15 cellular contexts compared by ENCODE assay signal in genomic region chr3:99413504-99413903, GRCh38.
A peak's percentile ranks its signal among the peaks of the same experiment; 100 is the strongest.
DNase-seq lines count a peak whose midpoint lies in the region; TF ChIP-seq lines count a peak whose summit lies in the region.
"Had no signal": no experiment of that assay in that cellular context is flagged by ENCODE, and none has a peak within 500 bp of the region (broad histone marks: within the 10 kb centered on the region; RNA-seq: fewer than 3 reads in every experiment).

No MANE protein-coding gene starts in this region.

- DNase-seq in AG04450 (ENCODE audit: low read depth, low spot score): peak; percentile 41
- peak; percentile 76 for DNase-seq in LHCN-M2 (ENCODE audit: low read depth)
- DNase-seq in chondrocyte (ENCODE audit: low spot score): no peak
- peak; percentile 45 for DNase-seq in kidney glomerular epithelial cell (lab: John Stamatoyannopoulos, UW)
- DNase-seq in transverse colon: no peak
- no peak for DNase-seq in Kasumi-1 (lab: John Stamatoyannopoulos, UW)
- no peak for DNase-seq in DMS 273 treated with DMSO at 0.1 percent for 48 hours (lab: John Stamatoyannopoulos, UW)
- DNase-seq in activated CD4-positive, CD25-positive, alpha-beta regulatory T cell (lab: John Stamatoyannopoulos, UW): no peak
- DNase-seq: activated CD8-positive, alpha-beta T cell treated with anti-CD3 and anti-CD28 coated beads for 36 hours; AML-193; central memory CD4-positive, alpha-beta T cell; MM.1S; SHP77 treated with DMSO at 0.1 percent for 48 hours; substantia nigra had no signal

- no peaks in the 10 kb centered on the region for H3K4me1 ChIP-seq in transverse colon
- H3K4me1 ChIP-seq: parathyroid adenoma had no signal

- CTCF ChIA-PET in AG04450 (lab: Charles Lee): interaction anchor here (0.6 kb wide), 1 partner anchor 294 kb away, joined by 3 read pairs; no protein-coding TSS in a partner anchor

- peak overlapping the region; percentile 16 for H3K4me3 Mint-ChIP-seq in chondrocyte (ENCODE audit: unreplicated experiment)
- H3K4me3 Mint-ChIP-seq: activated CD8-positive, alpha-beta T cell treated with anti-CD3 and anti-CD28 coated beads for 36 hours had no signal

- intact Hi-C loops in transverse colon (cut with DNase I; ENCODE audit: low total_unique reads): no loop called here

- in situ Hi-C loops in transverse colon (cut with MboI; ENCODE audit: low pct_ligation_motif_present in 1 of 4, low pct_unique_long_range_greater_than_20kb in 1 of 4, low sequenced_read_pairs in 3 of 4): no loop called here

- H3K27ac Mint-ChIP-seq in chondrocyte (ENCODE audit: unreplicated experiment): peak overlapping the region; percentile 89
- H3K27ac Mint-ChIP-seq: activated CD8-positive, alpha-beta T cell treated with anti-CD3 and anti-CD28 coated beads for 36 hours had no signal

- no peak for TF ChIP-seq EP300 in transverse colon (IDR thresholded peaks at IDR 0.05; ENCODE audit: low read depth)

- 40 to 75% methylated on average over 1 of the region's 1 CpG for WGBS in transverse colon (ENCODE audit: low coverage in 1 of 2), 2 donors

- H3K4me3 ChIP-seq in AG04450 (ENCODE audit: low read depth, low read length) (no peak overlapping the region), transverse colon (no peak overlapping the region)

- peaks cover 8% of the 10 kb centered on the region for H3K9me3 Mint-ChIP-seq in chondrocyte (ENCODE audit: low read depth)
- H3K9me3 Mint-ChIP-seq: activated CD8-positive, alpha-beta T cell treated with anti-CD3 and anti-CD28 coated beads for 36 hours had no signal

- H3K36me3 ChIP-seq in transverse colon: no peaks in the 10 kb centered on the region

- no peaks in the 10 kb centered on the region for H3K9me3 ChIP-seq in AG04450 (ENCODE audit: control insufficient read depth, insufficient read depth, low read length)
- no peaks in the 10 kb centered on the region for H3K9me3 ChIP-seq in transverse colon

- TF ChIP-seq POLR2A in transverse colon (IDR thresholded peaks at IDR 0.05): no peak

- H3K36me3 Mint-ChIP-seq in chondrocyte (ENCODE audit: low read depth): peaks cover 12% of the 10 kb centered on the region

- H3K27ac ChIP-seq in AG04450 (ENCODE audit: low read depth, low read length) (no peak overlapping the region), transverse colon (no peak overlapping the region)
- H3K27ac ChIP-seq: parathyroid adenoma had no signal

- H3K27me3 Mint-ChIP-seq in chondrocyte (ENCODE audit: low read depth): no peaks in the 10 kb centered on the region
- H3K27me3 Mint-ChIP-seq: activated CD8-positive, alpha-beta T cell treated with anti-CD3 and anti-CD28 coated beads for 36 hours had no signal

- H3K27me3 ChIP-seq in AG04450 (ENCODE audit: control insufficient read depth, insufficient read depth, low read length) (no peaks in the 10 kb centered on the region), transverse colon (no peaks in the 10 kb centered on the region)

- POLR2A ChIA-PET in AG04450 (lab: Yijun Ruan, JAX): interaction anchor here (1.0 kb wide), 1 partner anchor 19 kb away, joined by 3 read pairs; no protein-coding TSS in a partner anchor

- TF ChIP-seq CTCF in AG04450 (IDR thresholded peaks at IDR 0.05; ENCODE audit: low read depth, low read length) (no peak), chondrocyte (IDR thresholded peaks at IDR 0.05) (no peak), transverse colon (IDR thresholded peaks at IDR 0.05) (no peak)

- peaks cover 90% of the 10 kb centered on the region for H3K4me1 Mint-ChIP-seq in chondrocyte (ENCODE audit: low read depth)

Comparison
In these comparisons a context has a peak if more than half of its experiments do, and no peak if none do; other contexts are left out.
1. DNase-seq: peak in AG04450 (single experiment), LHCN-M2 (single experiment) and kidney glomerular epithelial cell (single experiment); none in chondrocyte (single experiment), transverse colon (single experiment), Kasumi-1 (0 of 2), DMS 273 treated with DMSO at 0.1 percent for 48 hours (single experiment) and activated CD4-positive, CD25-positive, alpha-beta regulatory T cell (0 of 4).